ENCODE assay signal across 9 cellular contexts in genomic region chr18:808086-808485, GRCh38. TPM values are rescaled to one million over a fixed set of nuclear protein-coding genes. Genes with fewer than 3 reads are reported as not detected.
A peak's percentile ranks its signal among the peaks of the same experiment; 100 is the strongest.
DNase-seq lines count a peak whose midpoint lies in the region; ATAC-seq and TF ChIP-seq lines count a peak whose summit lies in the region.
"Had no signal": no experiment of that assay in that cellular context is flagged by ENCODE, and none has a peak within 500 bp of the region (broad histone marks: within the 10 kb centered on the region; RNA-seq: fewer than 3 reads in every experiment).

No MANE protein-coding gene starts in this region.

- no peak overlapping the region for H3K4me3 Mint-ChIP-seq in type B pancreatic cell
- no peak overlapping the region for H3K4me3 Mint-ChIP-seq in H9

- H4K8ac ChIP-seq in H9 (replicated peaks; ENCODE audit: insufficient read length, low read depth, low read length), result no peak overlapping the region

- no peak overlapping the region for H4K91ac ChIP-seq in H9 (ENCODE audit: insufficient read length, low read depth, low read length)

- H3K9me3 Mint-ChIP-seq in type B pancreatic cell, result no peaks in the 10 kb centered on the region
- H3K9me3 Mint-ChIP-seq in H9, result no peaks in the 10 kb centered on the region

- peaks cover 9% of the 10 kb centered on the region for H3K23me2 ChIP-seq in H9 (ENCODE audit: insufficient read length, low read depth, low read length, poor library complexity, severe bottlenecking)

- ATAC-seq in heart left ventricle (peak in 2 of 4 donors; percentile 4 to 37), heart right ventricle (peak in 3 of 8 donors; percentile 3 to 21 (median 4)), GM18517 (IDR thresholded peaks at IDR 0.05; ENCODE audit: unreplicated experiment) (no peak)

- H4K5ac ChIP-seq in H9 (ENCODE audit: insufficient read length, low read depth, low read length), result no peak overlapping the region

- H3K4ac ChIP-seq in H9 (ENCODE audit: low read depth, low read length), result no peak overlapping the region

- no peaks in the 10 kb centered on the region for H4K20me1 ChIP-seq in H9 (ENCODE audit: control insufficient read depth, insufficient read depth, insufficient read length)

- no peak overlapping the region for H3T11ph ChIP-seq in H9 (ENCODE audit: low read length)

- H3K4me3 ChIP-seq in heart left ventricle (peak overlapping the region in 5 of 12 donors; percentile 6 to 34 (median 14)), heart right ventricle (peak overlapping the region in 3 of 10 donors; percentile 5 to 16 (median 11))

- H3K27ac Mint-ChIP-seq in type B pancreatic cell, result peak overlapping the region; percentile 41
- H3K27ac Mint-ChIP-seq in H9, result no peak overlapping the region; a peak in 1 of 7 replicates

- H3K4me2 ChIP-seq in H9 (ENCODE audit: insufficient read depth, insufficient read length, low read length), result no peak overlapping the region

- H3K9me3 ChIP-seq in heart left ventricle, result no peaks in the 10 kb centered on the region
- no peaks in the 10 kb centered on the region for H3K9me3 ChIP-seq in heart right ventricle
- H3K9me3 ChIP-seq in H9 (ENCODE audit: control insufficient read depth, low read depth, low read length), result no peaks in the 10 kb centered on the region

- H3K27ac ChIP-seq in heart left ventricle (peak overlapping the region in 11 of 12 donors; percentile 3 to 67 (median 45)), heart right ventricle (peak overlapping the region in 9 of 10 donors; percentile 17 to 72 (median 31)), H9 (ENCODE audit: insufficient read length, low read depth, low read length) (no peak overlapping the region)

- intact Hi-C loops in heart left ventricle (cut with DNase I), result loop anchor here in 2 of 10 donors (5.0 kb wide), 2 partner anchors 46 to 56 kb away; no protein-coding TSS in a partner anchor
- intact Hi-C loops in cardiac septum (cut with DNase I), result no loop called here
- intact Hi-C loops in heart right ventricle (cut with DNase I), result loop anchor here in 1 of 10 donors (5.0 kb wide), 1 partner anchor 36 kb away; no protein-coding TSS in a partner anchor

- no peak for DNase-seq in heart left ventricle
- no peak for DNase-seq in cardiac septum (ENCODE audit: low spot score)
- DNase-seq in SHP77 treated with DMSO at 0.1 percent for 48 hours (lab: John Stamatoyannopoulos, UW), result peak; percentile 17
- DNase-seq in heart right ventricle, result no peak
- DNase-seq in type B pancreatic cell (ENCODE audit: extremely low spot score, unreplicated experiment), result no peak
- DNase-seq in H4 (ENCODE audit: low spot score), result no peak
- no peak for DNase-seq in H9
- DNase-seq: T-helper 9 cell had no signal

- peaks cover 0 to 40% (median 0%) of the 10 kb centered on the region in 9 donors for H3K27me3 ChIP-seq in heart left ventricle
- H3K27me3 ChIP-seq in heart right ventricle, result peaks cover 0 to 90% (median 0%) of the 10 kb centered on the region in 7 donors
- H3K27me3 ChIP-seq in H9 (ENCODE audit: insufficient read depth, low read length), result no peaks in the 10 kb centered on the region

- no peak for TF ChIP-seq POLR2A in heart left ventricle (IDR thresholded peaks at IDR 0.05)

- no peaks in the 10 kb centered on the region for H3K36me3 ChIP-seq in heart left ventricle
- H3K36me3 ChIP-seq in heart right ventricle, result no peaks in the 10 kb centered on the region

- no peak overlapping the region for H2BK120ac ChIP-seq in H9 (ENCODE audit: low read depth, low read length, poor library complexity, severe bottlenecking)

- peaks cover 44% of the 10 kb centered on the region for H3K4me1 Mint-ChIP-seq in type B pancreatic cell (ENCODE audit: unreplicated experiment)
- peaks cover 23 to 35% of the 10 kb centered on the region in 2 experiments for H3K4me1 Mint-ChIP-seq in H9

- H2BK15ac ChIP-seq in H9 (ENCODE audit: low read depth, low read length), result no peak overlapping the region

- H3K23ac ChIP-seq in H9 (ENCODE audit: insufficient read length, low read depth, low read length), result no peak overlapping the region

- peaks cover 3% of the 10 kb centered on the region for H3K79me1 ChIP-seq in H9 (ENCODE audit: insufficient read depth, low read depth, low read length, poor library complexity, severe bottlenecking)

- 13 to 21% (median 19%) methylated on average over 5 of the region's 5 CpGs for WGBS in heart left ventricle, 4 donors
- 21 to 22% methylated on average over 5 of the region's 5 CpGs for WGBS in heart right ventricle, 2 donors
- no CpG with 5 or more reads among the region's 5 CpGs for WGBS in H9 (ENCODE audit: extremely low coverage, insufficient read length, low lambda C conversion rate)

- no peak overlapping the region for H2BK12ac ChIP-seq in H9 (ENCODE audit: insufficient read length, low read depth, low read length)

- H3K4me1 ChIP-seq in heart left ventricle, result peaks cover 0 to 62% (median 36%) of the 10 kb centered on the region in 12 donors
- peaks cover 0 to 80% (median 57%) of the 10 kb centered on the region in 9 donors for H3K4me1 ChIP-seq in heart right ventricle
- no peaks in the 10 kb centered on the region for H3K4me1 ChIP-seq in H9 (ENCODE audit: insufficient read depth, low read length)

- no peak overlapping the region for H3K18ac ChIP-seq in H9 (ENCODE audit: insufficient read length, low read depth, low read length)

- TF ChIP-seq CTCF in heart left ventricle (IDR thresholded peaks at IDR 0.05) (no peak), heart right ventricle (IDR thresholded peaks at IDR 0.05) (no peak), type B pancreatic cell (conservative IDR thresholded peaks at IDR 0.05) (no peak), H9 (conservative IDR thresholded peaks at IDR 0.05) (no peak)

- H3K14ac ChIP-seq in H9 (ENCODE audit: insufficient read depth, low read length), result no peak overlapping the region

- no peak overlapping the region for H2BK20ac ChIP-seq in H9 (ENCODE audit: low read depth, low read length, poor library complexity, severe bottlenecking)

- no peak overlapping the region for H2BK5ac ChIP-seq in H9 (ENCODE audit: insufficient read length, low read length)

- H3K36me3 Mint-ChIP-seq in type B pancreatic cell (no peaks in the 10 kb centered on the region), H9 (ENCODE audit: insufficient read depth in 1 of 3, low read depth in 3 of 3) (no peaks in the 10 kb centered on the region; a peak in 2 of 7 replicates)

- no peak overlapping the region for H2AK5ac ChIP-seq in H9 (ENCODE audit: insufficient read length, low read length)

- no peak overlapping the region for H2AFZ ChIP-seq in H9 (ENCODE audit: low read length)

- H3K27me3 Mint-ChIP-seq in type B pancreatic cell (no peaks in the 10 kb centered on the region), H9 (ENCODE audit: low read depth) (no peaks in the 10 kb centered on the region)

- H3K79me2 ChIP-seq in H9 (ENCODE audit: insufficient read depth, low read length), result peaks cover 42% of the 10 kb centered on the region; the same call in 1 of the 2 replicates

- no peak overlapping the region for H3K9ac ChIP-seq in H9 (ENCODE audit: extremely low read depth, insufficient read length, low read length)

- no peak overlapping the region for H3K56ac ChIP-seq in H9 (ENCODE audit: insufficient read length, low read depth, low read length)

RNA-seq across cellular contexts. Expression of gene YES1, which starts 4.0 kb away (rescaled TPM):
- total RNA-seq in heart left ventricle, result 10 to 100 TPM; 18.1 to 50.2 (median 23.5) TPM
- 10 to 100 TPM in 1 of 2 donors, 1 to 10 TPM in 1; 7.1 to 25.1 TPM for polyA plus RNA-seq in heart left ventricle
- total RNA-seq in cardiac septum, result 26.2 TPM
- total RNA-seq in heart right ventricle, result 10 to 100 TPM; 17.4 to 31.5 (median 22.6) TPM
- 10 to 100 TPM; 10.3 to 13.4 TPM for polyA plus RNA-seq in heart right ventricle
- total RNA-seq in type B pancreatic cell (ENCODE audit: low replicate concordance), result 38.8 and 48.5 TPM in 2 replicates
- total RNA-seq in H4 (2014; rRNA removed; shearing (Covaris generic)), result 95.7 and 101 TPM in 2 replicates
- total RNA-seq in H9 (2021), result 86.9 and 89.2 TPM in 2 replicates
